18 cellular contexts compared by ENCODE assay signal in the genomic region with DNA sequence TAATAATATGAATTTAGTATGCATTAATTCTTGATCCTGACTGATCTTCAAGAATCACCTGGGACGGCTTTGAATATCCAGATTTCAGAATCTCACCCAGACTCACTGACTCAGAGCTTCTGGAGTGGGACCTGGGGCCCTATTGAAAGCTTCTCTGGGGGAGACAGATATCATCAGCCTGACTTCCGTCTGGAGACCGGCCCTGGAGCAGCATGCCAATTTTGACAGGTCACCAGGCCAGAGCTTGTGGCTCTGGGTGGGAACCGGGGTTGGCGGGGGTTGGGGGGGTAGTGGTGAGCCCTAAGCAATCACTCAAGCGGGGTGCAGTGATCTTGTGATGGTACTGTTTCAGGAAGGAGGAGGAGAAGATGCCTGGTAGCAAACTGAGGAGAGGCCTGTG. TPM values are rescaled to one million over a fixed set of nuclear protein-coding genes. Genes with fewer than 3 reads are reported as not detected.
A peak's percentile ranks its signal among the peaks of the same experiment; 100 is the strongest.
DNase-seq lines count a peak whose midpoint lies in the region; ATAC-seq, FAIRE-seq and TF ChIP-seq lines count a peak whose summit lies in the region.
"Had no signal": no experiment of that assay in that cellular context is flagged by ENCODE, and none has a peak within 500 bp of the region (broad histone marks: within the 10 kb centered on the region; RNA-seq: fewer than 3 reads in every experiment).

No MANE protein-coding gene starts in this region.

- DNase-seq in left ventricle myocardium superior, result no peak
- no peak for DNase-seq in Right ventricle myocardium inferior (ENCODE audit: missing footprints)
- no peak for DNase-seq in GM23338 (ENCODE audit: low spot score)
- DNase-seq in astrocyte (ENCODE audit: low read depth), result no peak
- no peak for DNase-seq in thyroid gland
- no peak for DNase-seq in WTC11 (ENCODE audit: low spot score)
- DNase-seq in NCI-H510A (lab: John Stamatoyannopoulos, UW), result no peak
- no peak for DNase-seq in NCI-H2029 treated with DMSO at 0.1 percent for 48 hours (lab: John Stamatoyannopoulos, UW)
- DNase-seq: 8988T; AML-193; C1 segment of cervical spinal cord; CD4-positive, alpha-beta memory T cell; COR-L47; DMS53 had no signal

- H2AFZ ChIP-seq in GM23338 (no peak overlapping the region), astrocyte (ENCODE audit: low read depth, low read length) (no peak overlapping the region)

- no peak overlapping the region for H3K4me3 Mint-ChIP-seq in GM23338
- no peak overlapping the region for H3K4me3 Mint-ChIP-seq in astrocyte (ENCODE audit: unreplicated experiment)
- H3K4me3 Mint-ChIP-seq in WTC11, result no peak overlapping the region
- H3K4me3 Mint-ChIP-seq: CD4-positive, alpha-beta memory T cell had no signal

- FAIRE-seq in astrocyte (lab: Jason Lieb, UNC), result no peak
- FAIRE-seq: H54, HepG2, HTR-8/SVneo had no signal

- 82 to 85% methylated on average over 5 of the region's 6 CpGs for WGBS in thyroid gland, 2 donors

- ATAC-seq in left ventricle myocardium superior (peak; percentile 13), Right ventricle myocardium inferior (no peak), GM23338 (no peak), WTC11 (no peak)
- ATAC-seq: HCT116, HepG2 had no signal

- H3K27me3 ChIP-seq in GM23338 (ENCODE audit: insufficient read depth) (no peaks in the 10 kb centered on the region), astrocyte (ENCODE audit: insufficient read depth, low read length) (no peaks in the 10 kb centered on the region), thyroid gland (no peaks in the 10 kb centered on the region)

- no peaks in the 10 kb centered on the region for H3K36me3 Mint-ChIP-seq in GM23338 (ENCODE audit: low read depth)
- peaks cover 5% of the 10 kb centered on the region for H3K36me3 Mint-ChIP-seq in astrocyte (ENCODE audit: low read depth, unreplicated experiment)
- no peaks in the 10 kb centered on the region for H3K36me3 Mint-ChIP-seq in WTC11
- H3K36me3 Mint-ChIP-seq: CD4-positive, alpha-beta memory T cell had no signal

- H3K27ac ChIP-seq in GM23338 (ENCODE audit: low read depth) (no peak overlapping the region), astrocyte (ENCODE audit: low read depth, low read length) (no peak overlapping the region), thyroid gland (peak overlapping the region in 2 of 3 donors; percentile 31 to 84)

- TF ChIP-seq CTCF in GM23338 (conservative IDR thresholded peaks at IDR 0.05; ENCODE audit: low read depth in 2 of 2) (no peak), astrocyte (IDR thresholded peaks at IDR 0.05; ENCODE audit: insufficient read depth, low read depth, low read length) (no peak), thyroid gland (IDR thresholded peaks at IDR 0.05) (no peak), WTC11 (IDR thresholded peaks at IDR 0.05) (no peak)

- H3K4me1 Mint-ChIP-seq in GM23338, result peaks cover 18% of the 10 kb centered on the region
- peaks cover 19% of the 10 kb centered on the region for H3K4me1 Mint-ChIP-seq in astrocyte (ENCODE audit: low read depth, unreplicated experiment)
- H3K4me1 Mint-ChIP-seq in WTC11, result peaks cover 21% of the 10 kb centered on the region
- H3K4me1 Mint-ChIP-seq: CD4-positive, alpha-beta memory T cell had no signal

- H3K9me3 Mint-ChIP-seq in GM23338 (no peaks in the 10 kb centered on the region), astrocyte (ENCODE audit: unreplicated experiment) (no peaks in the 10 kb centered on the region), WTC11 (no peaks in the 10 kb centered on the region)
- H3K9me3 Mint-ChIP-seq: CD4-positive, alpha-beta memory T cell had no signal

- H3K4me1 ChIP-seq in GM23338 (ENCODE audit: insufficient read depth) (peaks cover 14% of the 10 kb centered on the region), astrocyte (ENCODE audit: insufficient read depth, low read length) (peaks cover 4% of the 10 kb centered on the region), thyroid gland (peaks cover 41 to 48% of the 10 kb centered on the region in 2 donors)

- intact Hi-C loops in left ventricle myocardium superior (cut with micrococcal nuclease), result no loop called here
- intact Hi-C loops in Right ventricle myocardium inferior (cut with DNase I), result no loop called here
- intact Hi-C loops in thyroid gland (cut with DNase I), result no loop called here

- H3K9ac ChIP-seq in astrocyte (ENCODE audit: low read length), result no peak overlapping the region

- no peak for TF ChIP-seq POLR2A in thyroid gland (IDR thresholded peaks at IDR 0.05)

- no peaks in the 10 kb centered on the region; the same call in 1 of the 2 replicates for H4K20me1 ChIP-seq in GM23338 (replicated peaks; ENCODE audit: insufficient read depth)
- H4K20me1 ChIP-seq in astrocyte (ENCODE audit: insufficient read depth, low read length), result no peaks in the 10 kb centered on the region

- H3K79me2 ChIP-seq in GM23338 (replicated peaks; ENCODE audit: insufficient read depth), result peaks cover 13% of the 10 kb centered on the region; the same call in 1 of the 2 replicates
- H3K79me2 ChIP-seq in astrocyte (ENCODE audit: insufficient read depth, low read length), result no peaks in the 10 kb centered on the region

- no peaks in the 10 kb centered on the region for H3F3A ChIP-seq in GM23338 (replicated peaks; ENCODE audit: low read depth)

- H3K9me2 ChIP-seq in GM23338 (ENCODE audit: insufficient read depth), result no peaks in the 10 kb centered on the region

- no peaks in the 10 kb centered on the region for H3K9me3 ChIP-seq in astrocyte (ENCODE audit: insufficient read depth, low read depth, low read length)
- H3K9me3 ChIP-seq in thyroid gland, result no peaks in the 10 kb centered on the region

- H3K27ac Mint-ChIP-seq in GM23338, result peak overlapping the region; percentile 61; the same call in 1 of the 2 replicates
- peak overlapping the region; percentile 44 for H3K27ac Mint-ChIP-seq in astrocyte (ENCODE audit: unreplicated experiment)
- no peak overlapping the region; the same call in 1 of the 2 replicates for H3K27ac Mint-ChIP-seq in WTC11
- H3K27ac Mint-ChIP-seq: CD4-positive, alpha-beta memory T cell had no signal

- POLR2A ChIA-PET in WTC11 (lab: Charles Lee), result no interaction called here

- peaks cover 3% of the 10 kb centered on the region for H3K27me3 Mint-ChIP-seq in GM23338 (ENCODE audit: insufficient read depth, low read depth, poor library complexity)
- H3K27me3 Mint-ChIP-seq in astrocyte (ENCODE audit: low read depth, unreplicated experiment), result no peaks in the 10 kb centered on the region
- H3K27me3 Mint-ChIP-seq in WTC11 (ENCODE audit: low read depth), result no peaks in the 10 kb centered on the region
- H3K27me3 Mint-ChIP-seq: CD4-positive, alpha-beta memory T cell had no signal

- no peak overlapping the region for H3K4me3 ChIP-seq in GM23338
- no peak overlapping the region for H3K4me3 ChIP-seq in astrocyte (ENCODE audit: insufficient read depth, low read depth, low read length)
- H3K4me3 ChIP-seq in thyroid gland (replicated peaks in 1 of 3), result no peak overlapping the region

- CTCF ChIA-PET in WTC11 (lab: Charles Lee), result no interaction called here

- H3K4me2 ChIP-seq in GM23338 (no peak overlapping the region), astrocyte (ENCODE audit: low read length) (no peak overlapping the region)

- no peaks in the 10 kb centered on the region for H3K36me3 ChIP-seq in GM23338 (ENCODE audit: insufficient read depth)
- no peaks in the 10 kb centered on the region for H3K36me3 ChIP-seq in astrocyte (ENCODE audit: insufficient read depth, low read length)
- H3K36me3 ChIP-seq in thyroid gland, result no peaks in the 10 kb centered on the region

TF ChIP-seq in GM23338, 12 proteins besides CTCF, POLR2A, EP300 and RAD21 (continues in another document):
- TF ChIP-seq EZH2 (IDR thresholded peaks at IDR 0.05; ENCODE audit: low read depth, unreplicated experiment), result no peak
- TF ChIP-seq ETS1 (IDR thresholded peaks at IDR 0.05), result no peak
- TF ChIP-seq ZNF331 (CRISPR knock-in tag; IDR thresholded peaks at IDR 0.05; ENCODE audit: low read depth), result no peak
- no peak for TF ChIP-seq JUNB (IDR thresholded peaks at IDR 0.05; ENCODE audit: unreplicated experiment)
- no peak for TF ChIP-seq EZH2phosphoT487 (IDR thresholded peaks at IDR 0.05; ENCODE audit: unreplicated experiment)
- TF ChIP-seq POLR2AphosphoS5 (IDR thresholded peaks at IDR 0.05; ENCODE audit: low read depth), result no peak

TF ChIP-seq in WTC11, 78 proteins besides CTCF, POLR2A, EP300 and RAD21:
- TF ChIP-seq TCF7 (CRISPR knock-in tag; IDR thresholded peaks at IDR 0.05; ENCODE audit: low read depth), result no peak
- TF ChIP-seq RORB (CRISPR knock-in tag; IDR thresholded peaks at IDR 0.05), result no peak
- no peak for TF ChIP-seq USF2 (CRISPR knock-in tag; IDR thresholded peaks at IDR 0.05)
- no peak for TF ChIP-seq IRF2 (CRISPR knock-in tag; IDR thresholded peaks at IDR 0.05; ENCODE audit: borderline replicate concordance, low read depth)
- TF ChIP-seq, protein P1, sequence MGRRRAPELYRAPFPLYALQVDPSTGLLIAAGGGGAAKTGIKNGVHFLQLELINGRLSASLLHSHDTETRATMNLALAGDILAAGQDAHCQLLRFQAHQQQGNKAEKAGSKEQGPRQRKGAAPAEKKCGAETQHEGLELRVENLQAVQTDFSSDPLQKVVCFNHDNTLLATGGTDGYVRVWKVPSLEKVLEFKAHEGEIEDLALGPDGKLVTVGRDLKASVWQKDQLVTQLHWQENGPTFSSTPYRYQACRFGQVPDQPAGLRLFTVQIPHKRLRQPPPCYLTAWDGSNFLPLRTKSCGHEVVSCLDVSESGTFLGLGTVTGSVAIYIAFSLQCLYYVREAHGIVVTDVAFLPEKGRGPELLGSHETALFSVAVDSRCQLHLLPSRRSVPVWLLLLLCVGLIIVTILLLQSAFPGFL (CRISPR knock-in tag; IDR thresholded peaks at IDR 0.05; ENCODE audit: borderline replicate concordance), result no peak

RNA-seq across cellular contexts. Expression of gene TLN2, which starts 38.5 kb away (rescaled TPM):
- total RNA-seq in left ventricle myocardium superior (51.4 TPM), Right ventricle myocardium inferior (51.6 TPM), astrocyte (31.4 and 32.1 TPM in 2 replicates), thyroid gland (10 to 100 TPM; 43.0 to 86.9 (median 61.7) TPM), WTC11 (2021) (25.0 to 30.5 TPM (median 25.9 TPM) in 3 replicates)
- total RNA-seq in GM23338 (2014; rRNA removed; shearing (Covaris generic)), result 24.0 and 30.7 TPM in 2 replicates
- polyA plus RNA-seq in GM23338 (2016; fragmentation: Nextera tagmentation; extraction: Ambion mirVana), result 16.8 and 19.5 TPM in 2 replicates

Comparison
In these comparisons a context has a peak if more than half of its experiments do, and no peak if none do; other contexts are left out.
1. H3K27ac ChIP-seq: peak in thyroid gland (2 of 3); none in GM23338 (single experiment) and astrocyte (single experiment).